In the genomic region with DNA sequence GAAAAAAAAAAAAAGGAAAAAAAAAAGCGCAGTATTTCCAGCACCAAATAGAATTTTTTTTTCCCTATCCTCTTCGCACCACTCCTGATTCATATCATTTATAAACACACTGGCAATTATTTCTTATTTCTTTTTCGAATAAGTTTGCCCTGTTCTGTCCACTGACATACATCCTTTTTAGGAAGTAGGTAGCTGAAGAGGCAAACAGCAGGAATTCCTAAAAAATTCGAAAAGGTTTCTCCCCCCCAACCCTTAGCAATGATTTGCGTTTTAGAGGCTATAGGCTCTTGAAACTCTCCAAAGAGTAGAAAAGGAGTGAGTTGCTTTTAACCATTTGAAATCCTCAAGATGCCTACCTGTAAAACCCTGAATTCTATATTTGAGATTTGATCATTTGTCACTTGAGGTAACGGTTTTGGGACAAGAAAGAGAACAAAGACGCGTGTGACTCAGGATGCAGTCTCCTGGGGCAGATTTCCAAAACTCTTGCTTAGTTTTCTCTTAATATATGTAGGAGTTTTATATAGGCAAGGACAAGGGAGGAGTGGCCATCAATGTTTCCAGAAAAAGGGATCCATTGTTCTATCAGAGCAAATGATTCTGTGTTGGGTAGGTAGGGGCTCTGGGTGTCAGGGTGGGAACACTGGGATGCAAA, we compare ENCODE assay signal across 9 cellular contexts. TPM values are rescaled to one million over a fixed set of nuclear protein-coding genes. Genes with fewer than 3 reads are reported as not detected.
A peak's percentile ranks its signal among the peaks of the same experiment; 100 is the strongest.
DNase-seq lines count a peak whose midpoint lies in the region; ATAC-seq and TF ChIP-seq lines count a peak whose summit lies in the region.
"Had no signal": no experiment of that assay in that cellular context is flagged by ENCODE, and none has a peak within 500 bp of the region (broad histone marks: within the 10 kb centered on the region; RNA-seq: fewer than 3 reads in every experiment).

No MANE protein-coding gene starts in this region.

- peaks cover 6% of the 10 kb centered on the region for H3K4me1 Mint-ChIP-seq in T-helper 2 cell treated with Interferon-gamma antibody and Interleukin-4, amounts not matched to agents 5 μg/mL and 100 μg/mL, for 36 hours (ENCODE audit: low read depth)

- no peaks in the 10 kb centered on the region for H3K9me3 ChIP-seq in liver (ENCODE audit: control insufficient read depth in 4 of 4, low read length in 3 of 4)
- H3K9me3 ChIP-seq in subcutaneous abdominal adipose tissue (ENCODE audit: control insufficient read depth in 5 of 5, low read length in 5 of 5) = no peaks in the 10 kb centered on the region

- H3K4me1 ChIP-seq in liver (ENCODE audit: control insufficient read depth in 4 of 4, insufficient read depth in 4 of 4, low read length in 3 of 4) = peaks cover 0 to 22% (median 10%) of the 10 kb centered on the region in 4 donors
- peaks cover 6 to 53% (median 25%) of the 10 kb centered on the region in 5 donors for H3K4me1 ChIP-seq in subcutaneous abdominal adipose tissue (ENCODE audit: control insufficient read depth in 5 of 5, insufficient read depth in 5 of 5, low read length in 5 of 5)

- 33% methylated on average over 8 of the region's 8 CpGs for WGBS in liver

- in situ Hi-C loops in astrocyte of the spinal cord (cut with HindIII; ENCODE audit: low sequenced_read_pairs) = no loop called here

- TF ChIP-seq CTCF in astrocyte of the spinal cord (IDR thresholded peaks at IDR 0.05; ENCODE audit: low read depth, low read length) (no peak), liver (IDR thresholded peaks at IDR 0.05; ENCODE audit: low read depth, low read length, missing input control) (no peak)

- no peak for TF ChIP-seq RAD21 in liver (IDR thresholded peaks at IDR 0.05)

- H3K27me3 ChIP-seq in liver (ENCODE audit: control insufficient read depth in 4 of 4, insufficient read depth in 4 of 4, low read length in 3 of 4) (no peaks in the 10 kb centered on the region), subcutaneous abdominal adipose tissue (ENCODE audit: control insufficient read depth in 5 of 5, insufficient read depth in 4 of 5, low read length in 5 of 5) (no peaks in the 10 kb centered on the region)

- no peaks in the 10 kb centered on the region for H3K36me3 ChIP-seq in liver (ENCODE audit: control insufficient read depth in 4 of 4, insufficient read depth in 3 of 4, low read depth in 1 of 4, low read length in 3 of 4)
- peaks cover 0 to 10% (median 0%) of the 10 kb centered on the region in 5 donors for H3K36me3 ChIP-seq in subcutaneous abdominal adipose tissue (ENCODE audit: control insufficient read depth in 5 of 5, insufficient read depth in 5 of 5, low read length in 5 of 5)

- H3K9ac ChIP-seq in liver (ENCODE audit: low read depth in 1 of 2, low read length in 2 of 2) (no peak overlapping the region), subcutaneous abdominal adipose tissue (ENCODE audit: low read length in 5 of 5) (peak overlapping the region in 3 of 5 donors; percentile 42 to 62 (median 44))

- H3K27ac ChIP-seq in liver (ENCODE audit: low read depth in 1 of 2, low read length in 2 of 2) (peak overlapping the region; percentile 74 to 89), subcutaneous abdominal adipose tissue (ENCODE audit: low read depth, low read length) (peak overlapping the region; percentile 77)

- ATAC-seq in HG03439 (IDR thresholded peaks at IDR 0.05; ENCODE audit: unreplicated experiment) = no peak
- ATAC-seq in HG03135 (IDR thresholded peaks at IDR 0.05; ENCODE audit: unreplicated experiment) = no peak

- H3K9me3 Mint-ChIP-seq in T-helper 2 cell treated with Interferon-gamma antibody and Interleukin-4, amounts not matched to agents 5 μg/mL and 100 μg/mL, for 36 hours = no peaks in the 10 kb centered on the region

- peaks cover 76% of the 10 kb centered on the region for H3K27me3 Mint-ChIP-seq in T-helper 2 cell treated with Interferon-gamma antibody and Interleukin-4, amounts not matched to agents 5 μg/mL and 100 μg/mL, for 36 hours (ENCODE audit: low read depth)

- no peaks in the 10 kb centered on the region for H3K36me3 Mint-ChIP-seq in T-helper 2 cell treated with Interferon-gamma antibody and Interleukin-4, amounts not matched to agents 5 μg/mL and 100 μg/mL, for 36 hours (ENCODE audit: low read depth)

- H3K27ac Mint-ChIP-seq in T-helper 2 cell treated with Interferon-gamma antibody and Interleukin-4, amounts not matched to agents 5 μg/mL and 100 μg/mL, for 36 hours = no peak overlapping the region

- DNase-seq in T-helper 2 cell treated with Interferon-gamma antibody and Interleukin-4, amounts not matched to agents 5 μg/mL and 100 μg/mL, for 36 hours (ENCODE audit: low spot score) = no peak
- DNase-seq in T-helper 2 cell = no peak
- DNase-seq in astrocyte of the spinal cord (ENCODE audit: low read depth, low spot score) = no peak
- DNase-seq in NCI-H510A treated with DMSO at 0.1 percent for 48 hours (lab: John Stamatoyannopoulos, UW) = no peak
- DNase-seq: NCI-H1930 had no signal

- H3K4me3 ChIP-seq in astrocyte of the spinal cord (ENCODE audit: low read depth, low read length) (peak overlapping the region; percentile 83), liver (ENCODE audit: low read depth in 1 of 3, low read length in 3 of 3) (peak overlapping the region; percentile 71 to 86 (median 73)), subcutaneous abdominal adipose tissue (ENCODE audit: low read depth in 1 of 5, low read length in 5 of 5) (peak overlapping the region; percentile 59 to 90 (median 76))

- peak overlapping the region; percentile 45 for H3K4me3 Mint-ChIP-seq in T-helper 2 cell treated with Interferon-gamma antibody and Interleukin-4, amounts not matched to agents 5 μg/mL and 100 μg/mL, for 36 hours

TF ChIP-seq in liver, 16 proteins besides CTCF, POLR2A, EP300 and RAD21:
- no peak for TF ChIP-seq JUND (IDR thresholded peaks at IDR 0.05)
- TF ChIP-seq RXRA (IDR thresholded peaks at IDR 0.05) = peak in 1 of 2 donors; percentile 1
- TF ChIP-seq, protein P1, sequence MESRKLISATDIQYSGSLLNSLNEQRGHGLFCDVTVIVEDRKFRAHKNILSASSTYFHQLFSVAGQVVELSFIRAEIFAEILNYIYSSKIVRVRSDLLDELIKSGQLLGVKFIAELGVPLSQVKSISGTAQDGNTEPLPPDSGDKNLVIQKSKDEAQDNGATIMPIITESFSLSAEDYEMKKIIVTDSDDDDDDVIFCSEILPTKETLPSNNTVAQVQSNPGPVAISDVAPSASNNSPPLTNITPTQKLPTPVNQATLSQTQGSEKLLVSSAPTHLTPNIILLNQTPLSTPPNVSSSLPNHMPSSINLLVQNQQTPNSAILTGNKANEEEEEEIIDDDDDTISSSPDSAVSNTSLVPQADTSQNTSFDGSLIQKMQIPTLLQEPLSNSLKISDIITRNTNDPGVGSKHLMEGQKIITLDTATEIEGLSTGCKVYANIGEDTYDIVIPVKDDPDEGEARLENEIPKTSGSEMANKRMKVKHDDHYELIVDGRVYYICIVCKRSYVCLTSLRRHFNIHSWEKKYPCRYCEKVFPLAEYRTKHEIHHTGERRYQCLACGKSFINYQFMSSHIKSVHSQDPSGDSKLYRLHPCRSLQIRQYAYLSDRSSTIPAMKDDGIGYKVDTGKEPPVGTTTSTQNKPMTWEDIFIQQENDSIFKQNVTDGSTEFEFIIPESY (IDR thresholded peaks at IDR 0.05) = peak; percentile 20
TF ChIP-seq in liver: peak in this region for 2.

RNA-seq across cellular contexts. Expression of a gene that starts 0.5 kb away (rescaled TPM):
- total RNA-seq in liver = 10 to 100 TPM in 1 of 2 donors, 1 to 10 TPM in 1; 7.3 to 22.2 TPM
- 10 to 100 TPM; 16.7 to 26.9 TPM for polyA plus RNA-seq in liver

Comparison
In these comparisons a context has a peak if more than half of its experiments do, and no peak if none do; other contexts are left out.
1. H3K9ac ChIP-seq: peak in subcutaneous abdominal adipose tissue (3 of 5); none in liver (0 of 2).
2. Peak in every context shown above with its lines, with median percentiles within 50 percentile points of each other: H3K4me3 ChIP-seq.